8 cellular contexts compared by ENCODE assay signal in genomic region chr6:35497571-35498406, GRCh38. TPM values are rescaled to one million over a fixed set of nuclear protein-coding genes. Genes with fewer than 3 reads are reported as not detected.
DNase-seq lines count a peak whose midpoint lies in the region; ATAC-seq and TF ChIP-seq lines count a peak whose summit lies in the region.

No MANE protein-coding gene starts in this region.

- no peaks in the 10 kb centered on the region for H3K36me3 ChIP-seq in body of pancreas (replicated peaks in 1 of 2; ENCODE audit: insufficient read depth in 1 of 2, low read depth in 2 of 2)

- intact Hi-C loops in body of pancreas (cut with DNase I) = no loop called here

- peak overlapping the region; percentile 55 to 89 (median 76) for H3K27ac ChIP-seq in body of pancreas

- 9 to 34% methylated on average over 16 to 75 of the region's 76 CpGs for WGBS in body of pancreas, 2 donors

- peak overlapping the region; percentile 28 to 43 for H3K4me3 ChIP-seq in body of pancreas
- H3K4me3 ChIP-seq in iPS-18c (ENCODE audit: insufficient read depth, low read depth, low read length) = peak overlapping the region; percentile 77

- peak in 1 of 3 donors; percentile 36 for TF ChIP-seq POLR2A in body of pancreas (IDR thresholded peaks at IDR 0.05)

- TF ChIP-seq CTCF in body of pancreas (IDR thresholded peaks at IDR 0.05) = no peak

- peaks cover 33% of the 10 kb centered on the region for H3K4me1 ChIP-seq in body of pancreas

- no peaks in the 10 kb centered on the region for H3K27me3 ChIP-seq in body of pancreas

- DNase-seq in activated gamma-delta T cell treated with Interleukin-2 at 50 U/mL for 16 hours (peak; percentile 44), activated gamma-delta T cell (lab: John Stamatoyannopoulos, UW) (no peak), SW480 (ENCODE audit: low spot score) (peak; percentile 31), body of pancreas (peak; percentile 39 to 53 (median 44)), globus pallidus (ENCODE audit: low spot score) (no peak)
- DNase-seq in stimulated activated CD4-positive, alpha-beta T cell treated with anti-CD3 and anti-CD28 coated beads, Interleukin-12 subunit alpha, Interleukin-12 subunit beta, amount 100 ng/mL, for 24 hours (ENCODE audit: low read depth in 2 of 2) = peak; percentile 29 to 40

- peak; percentile 13 for ATAC-seq in body of pancreas
- no peak for ATAC-seq in HG02852 (IDR thresholded peaks at IDR 0.05; ENCODE audit: unreplicated experiment)

- H3K9me3 ChIP-seq in body of pancreas = no peaks in the 10 kb centered on the region
- H3K9me3 ChIP-seq in iPS-18c (ENCODE audit: control insufficient read depth, insufficient read depth, low read length) = peaks cover 2% of the 10 kb centered on the region

RNA-seq across cellular contexts. Expression of gene TEAD3, which starts 0.9 kb away (rescaled TPM):
- total RNA-seq in body of pancreas = 1 to 10 TPM; 6.5 to 8.9 TPM

RNA-seq across cellular contexts. Expression of gene TULP1, which starts 14.9 kb away (rescaled TPM):
- not detected for total RNA-seq in body of pancreas

RNA-seq across cellular contexts. Expression of gene RPL10A, which starts 29.6 kb away (rescaled TPM):
- total RNA-seq in body of pancreas = 100 to 1,000 TPM; 563 to 782 TPM

RNA-seq across cellular contexts. Expression of gene FANCE, which starts 45.7 kb away (rescaled TPM):
- 1 to 10 TPM; 4.9 to 9.2 TPM for total RNA-seq in body of pancreas

Comparison
In these comparisons a context has a peak if more than half of its experiments do, and no peak if none do; other contexts are left out.
1. DNase-seq: peak in activated gamma-delta T cell treated with Interleukin-2 at 50 U/mL for 16 hours (single experiment), SW480 (single experiment), body of pancreas (4 of 4) and stimulated activated CD4-positive, alpha-beta T cell treated with anti-CD3 and anti-CD28 coated beads, Interleukin-12 subunit alpha, Interleukin-12 subunit beta, amount 100 ng/mL, for 24 hours (2 of 2); none in activated gamma-delta T cell (single experiment) and globus pallidus (single experiment).